ENCODE assay signal across 8 cellular contexts in the genomic region with DNA sequence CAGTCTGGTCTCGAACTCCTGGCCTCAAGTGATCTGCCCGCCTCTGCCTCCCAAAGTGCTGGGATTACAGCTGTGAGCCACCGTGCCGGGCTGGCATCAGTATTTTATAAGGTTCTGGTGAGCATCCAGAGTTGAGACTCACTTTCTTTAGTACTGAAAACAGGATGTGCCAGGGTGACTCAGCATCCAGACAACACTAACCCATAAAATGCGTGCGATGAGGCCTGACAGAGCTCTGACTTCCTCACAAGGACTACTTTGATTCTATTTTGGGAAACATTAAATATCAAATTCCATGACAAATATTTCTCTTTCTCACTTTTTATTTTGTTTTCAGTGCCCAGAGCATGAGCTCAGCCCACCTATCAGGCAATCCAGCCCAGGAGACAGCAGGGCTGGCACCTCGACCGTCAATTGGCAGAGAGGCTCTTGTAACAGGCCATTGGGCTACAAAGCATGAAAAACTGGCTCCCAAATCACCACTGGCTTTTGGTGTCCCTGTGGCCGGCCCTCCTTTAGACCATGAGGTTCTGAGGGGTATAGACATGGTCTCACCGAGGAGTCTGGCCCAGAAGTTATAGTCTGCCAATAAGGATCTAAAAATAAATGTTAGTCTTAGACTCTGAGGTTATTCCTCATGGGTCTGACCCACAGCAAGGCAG.
DNase-seq lines count a peak whose midpoint lies in the region; ATAC-seq, FAIRE-seq and TF ChIP-seq lines count a peak whose summit lies in the region.

No MANE protein-coding gene starts in this region.

- no peak overlapping the region for H2AFZ ChIP-seq in neuronal stem cell (ENCODE audit: low read length)

- peak in 1 of 2 donors; percentile 63 for ATAC-seq in lower lobe of right lung

- H2AK5ac ChIP-seq in neuronal stem cell (ENCODE audit: low read depth, low read length), result no peak overlapping the region

- intact Hi-C loops in lower lobe of right lung (cut with DNase I), result no loop called here

- H3K4me2 ChIP-seq in neuronal stem cell (ENCODE audit: insufficient read depth, low read length, poor library complexity, severe bottlenecking), result no peak overlapping the region

- peak overlapping the region; percentile 37 for H3K27ac ChIP-seq in lower lobe of right lung
- peak overlapping the region; percentile 43 for H3K27ac ChIP-seq in suprapubic skin
- no peak overlapping the region for H3K27ac ChIP-seq in neuronal stem cell (replicated peaks; ENCODE audit: low read length)

- no peak for TF ChIP-seq EP300 in suprapubic skin (IDR thresholded peaks at IDR 0.05)

- no peak overlapping the region for H3K4me3 Mint-ChIP-seq in progenitor cell of endocrine pancreas (ENCODE audit: low read depth)

- H3K18ac ChIP-seq in neuronal stem cell (ENCODE audit: low read length), result no peak overlapping the region

- H3K27me3 ChIP-seq in lower lobe of right lung (ENCODE audit: low read depth) (no peaks in the 10 kb centered on the region), suprapubic skin (no peaks in the 10 kb centered on the region), neuronal stem cell (ENCODE audit: control insufficient read depth in 3 of 3, insufficient read depth in 3 of 3, low read depth in 1 of 3, low read length in 3 of 3) (no peaks in the 10 kb centered on the region)

- no peak overlapping the region for H3K9ac ChIP-seq in neuronal stem cell (ENCODE audit: low read depth, low read length, poor library complexity)

- H3K27ac Mint-ChIP-seq in progenitor cell of endocrine pancreas, result no peak overlapping the region

- H3K4ac ChIP-seq in neuronal stem cell (ENCODE audit: low read length), result no peak overlapping the region

- no peaks in the 10 kb centered on the region for H3K79me1 ChIP-seq in neuronal stem cell (ENCODE audit: low read depth, low read length)

- H3K9me3 ChIP-seq in lower lobe of right lung (peaks cover 4% of the 10 kb centered on the region), suprapubic skin (no peaks in the 10 kb centered on the region), neuronal stem cell (replicated peaks in 1 of 2; ENCODE audit: control insufficient read depth in 2 of 2, insufficient read depth in 1 of 2, low read depth in 1 of 2, low read length in 2 of 2) (peaks cover 2 to 5% of the 10 kb centered on the region in 2 donors)

- H3K23ac ChIP-seq in neuronal stem cell (ENCODE audit: low read depth, low read length, poor library complexity), result no peak overlapping the region

- peak; percentile 91 for FAIRE-seq in RCC 7860 (lab: Jason Lieb, UNC)

- peaks cover 5% of the 10 kb centered on the region for H3K9me3 Mint-ChIP-seq in progenitor cell of endocrine pancreas (ENCODE audit: low read depth)

- H3K14ac ChIP-seq in neuronal stem cell (ENCODE audit: low read length), result no peak overlapping the region

- in situ Hi-C loops in astrocyte of the spinal cord (cut with HindIII; ENCODE audit: low sequenced_read_pairs), result no loop called here

- no peak overlapping the region for H2BK12ac ChIP-seq in neuronal stem cell (ENCODE audit: low read length)

- H3K36me3 ChIP-seq in lower lobe of right lung, result no peaks in the 10 kb centered on the region
- H3K36me3 ChIP-seq in suprapubic skin, result no peaks in the 10 kb centered on the region
- no peaks in the 10 kb centered on the region for H3K36me3 ChIP-seq in neuronal stem cell (replicated peaks in 1 of 2; ENCODE audit: control insufficient read depth in 2 of 2, insufficient read depth in 2 of 2, low read length in 2 of 2)

- H3K36me3 Mint-ChIP-seq in progenitor cell of endocrine pancreas (ENCODE audit: insufficient read depth), result no peaks in the 10 kb centered on the region

- no peak for TF ChIP-seq POLR2A in suprapubic skin (IDR thresholded peaks at IDR 0.05)

- H3K4me3 ChIP-seq in astrocyte of the spinal cord (ENCODE audit: low read depth, low read length) (no peak overlapping the region), lower lobe of right lung (no peak overlapping the region), suprapubic skin (no peak overlapping the region), neuronal stem cell (ENCODE audit: low read length in 2 of 2) (no peak overlapping the region)

- peaks cover 9% of the 10 kb centered on the region for H3K4me1 ChIP-seq in lower lobe of right lung
- H3K4me1 ChIP-seq in suprapubic skin, result peaks cover 26% of the 10 kb centered on the region
- H3K4me1 ChIP-seq in neuronal stem cell (ENCODE audit: control insufficient read depth in 2 of 2, insufficient read depth in 1 of 2, low read depth in 1 of 2, low read length in 2 of 2), result no peaks in the 10 kb centered on the region

- peaks cover 3% of the 10 kb centered on the region for H3K27me3 Mint-ChIP-seq in progenitor cell of endocrine pancreas

- H3K4me1 Mint-ChIP-seq in progenitor cell of endocrine pancreas (ENCODE audit: low read depth), result no peaks in the 10 kb centered on the region

- TF ChIP-seq CTCF in astrocyte of the spinal cord (IDR thresholded peaks at IDR 0.05; ENCODE audit: low read depth, low read length) (no peak), lower lobe of right lung (IDR thresholded peaks at IDR 0.05) (no peak), suprapubic skin (IDR thresholded peaks at IDR 0.05) (no peak), progenitor cell of endocrine pancreas (IDR thresholded peaks at IDR 0.05; ENCODE audit: unreplicated experiment) (no peak)

- H2BK15ac ChIP-seq in neuronal stem cell (ENCODE audit: low read length), result no peak overlapping the region

- 37% methylated on average over 10 of the region's 10 CpGs for WGBS in suprapubic skin
- WGBS in neuronal stem cell (ENCODE audit: extremely low coverage in 2 of 2, insufficient read length in 2 of 2, insufficient replicate concordance in 1 of 2), 2 donors, result no CpG with 5 or more reads among the region's 10 CpGs

- H4K91ac ChIP-seq in neuronal stem cell (ENCODE audit: low read depth, low read length, poor library complexity), result no peak overlapping the region

- no peak overlapping the region for H4K8ac ChIP-seq in neuronal stem cell (ENCODE audit: low read depth, low read length)

- peak; percentile 97 for DNase-seq in GM04503 (ENCODE audit: low read depth)
- peak; percentile 95 for DNase-seq in RCC 7860 (ENCODE audit: low spot score)
- peak; percentile 93 for DNase-seq in astrocyte of the spinal cord (ENCODE audit: low read depth, low spot score)
- no peak for DNase-seq in lower lobe of right lung
- no peak for DNase-seq in suprapubic skin (ENCODE audit: low spot score in 2 of 2)
- DNase-seq in progenitor cell of endocrine pancreas (ENCODE audit: low spot score, unreplicated experiment), result no peak
- no peak for DNase-seq in neuronal stem cell (ENCODE audit: low spot score)
- DNase-seq in OCI-M2 (lab: John Stamatoyannopoulos, UW; ENCODE audit: unreplicated experiment), result no peak

- H2BK120ac ChIP-seq in neuronal stem cell (ENCODE audit: low read depth, low read length), result no peak overlapping the region

- no peak overlapping the region for H2BK5ac ChIP-seq in neuronal stem cell (ENCODE audit: low read length)

Comparison
In these comparisons a context has a peak if more than half of its experiments do, and no peak if none do; other contexts are left out.
1. DNase-seq: peak in GM04503 (single experiment), RCC 7860 (single experiment) and astrocyte of the spinal cord (single experiment); none in lower lobe of right lung (single experiment), suprapubic skin (0 of 2), progenitor cell of endocrine pancreas (single experiment), neuronal stem cell (single experiment) and OCI-M2 (single experiment).